Comparison of ENCODE assay signal across 13 cellular contexts in the genomic region with DNA sequence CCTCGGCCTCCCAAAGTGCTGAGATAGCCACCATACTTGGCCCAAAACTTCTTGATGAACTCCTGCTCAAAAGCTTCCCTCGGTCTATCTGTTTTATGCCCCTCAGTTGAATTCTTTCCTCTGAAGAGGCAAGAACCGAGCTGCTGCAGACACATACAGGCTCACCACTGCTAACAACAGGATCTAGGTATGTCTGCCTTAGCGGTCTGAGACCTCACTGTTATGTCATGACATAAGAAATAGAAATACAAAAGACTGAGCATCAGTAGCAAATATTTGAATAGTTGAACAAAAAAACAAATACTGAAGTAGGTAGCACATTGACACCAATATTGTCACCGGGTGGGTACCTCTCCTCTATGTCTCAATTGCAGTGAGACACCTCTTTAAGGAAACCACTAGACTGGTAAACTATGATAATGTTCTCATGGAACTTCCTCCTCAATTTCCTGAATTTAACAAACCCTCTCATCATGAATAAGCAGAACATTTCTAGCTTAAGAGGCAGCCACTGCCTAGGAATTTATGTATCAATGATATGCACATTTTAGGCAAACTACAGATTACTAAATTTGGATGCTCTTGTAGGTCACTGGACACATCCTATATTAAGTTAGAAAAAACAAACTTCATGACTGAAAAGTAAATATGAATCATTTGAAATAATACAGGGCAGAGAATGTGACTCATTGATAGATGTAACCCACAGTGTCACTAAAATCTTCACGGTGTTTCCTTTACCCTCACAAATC. TPM values are rescaled to one million over a fixed set of nuclear protein-coding genes. Genes with fewer than 3 reads are reported as not detected.
DNase-seq lines count a peak whose midpoint lies in the region; ATAC-seq, FAIRE-seq and TF ChIP-seq lines count a peak whose summit lies in the region.
"Had no signal": no experiment of that assay in that cellular context is flagged by ENCODE, and none has a peak within 500 bp of the region (broad histone marks: within the 10 kb centered on the region; RNA-seq: fewer than 3 reads in every experiment).

No MANE protein-coding gene starts in this region.

- DNase-seq in MCF 10A (ENCODE audit: unreplicated experiment) (peak; percentile 18), breast epithelium (ENCODE audit: low spot score in 2 of 2) (no peak), RWPE2 (ENCODE audit: low spot score) (no peak), epithelial cell of esophagus (ENCODE audit: low read depth) (peak; percentile 31), upper lobe of left lung (no peak), mesenchymal stem cell (no peak), small intestine (no peak), COR-L47 (lab: John Stamatoyannopoulos, UW) (no peak)
- DNase-seq: amygdala, esophagus squamous epithelium, left lung, NCI-H2171 treated with DMSO at 0.1 percent for 48 hours had no signal

- H4K91ac ChIP-seq in mesenchymal stem cell (ENCODE audit: low read length), result no peak overlapping the region

- H3K4me3 Mint-ChIP-seq in MCF 10A (ENCODE audit: unreplicated experiment), result no peak overlapping the region

- no peak for TF ChIP-seq CTCF in MCF 10A (IDR thresholded peaks at IDR 0.05; ENCODE audit: unreplicated experiment)
- TF ChIP-seq CTCF in breast epithelium (IDR thresholded peaks at IDR 0.05), result no peak
- no peak for TF ChIP-seq CTCF in RWPE2 (IDR thresholded peaks at IDR 0.05; ENCODE audit: poor library complexity, severe bottlenecking)
- TF ChIP-seq CTCF in epithelial cell of esophagus (IDR thresholded peaks at IDR 0.05; ENCODE audit: insufficient read depth, low read depth, low read length, missing control alignments), result no peak
- TF ChIP-seq CTCF in upper lobe of left lung (IDR thresholded peaks at IDR 0.05), result no peak

- H3K9me3 ChIP-seq in breast epithelium (no peaks in the 10 kb centered on the region), RWPE2 (ENCODE audit: severe bottlenecking) (no peaks in the 10 kb centered on the region), upper lobe of left lung (no peaks in the 10 kb centered on the region), mesenchymal stem cell (ENCODE audit: control insufficient read depth, low read length) (no peaks in the 10 kb centered on the region), small intestine (ENCODE audit: control insufficient read depth, low read depth) (no peaks in the 10 kb centered on the region)
- H3K9me3 ChIP-seq: esophagus squamous epithelium, left lung had no signal

- no peaks in the 10 kb centered on the region for H3K27me3 Mint-ChIP-seq in MCF 10A (ENCODE audit: insufficient read depth, unreplicated experiment)

- no peak overlapping the region for H3K4ac ChIP-seq in mesenchymal stem cell (ENCODE audit: low read depth in 1 of 2, low read length in 2 of 2)

- no TSS peak for BruUV-seq in MCF 10A (replicated peaks; lab: Mats Ljungman, UMichigan)

- H3K36me3 ChIP-seq in breast epithelium (no peaks in the 10 kb centered on the region), RWPE2 (ENCODE audit: low read depth) (no peaks in the 10 kb centered on the region), upper lobe of left lung (no peaks in the 10 kb centered on the region), mesenchymal stem cell (ENCODE audit: control insufficient read depth in 1 of 2, insufficient read depth in 2 of 2, low read depth in 1 of 2, low read length in 2 of 2) (no peaks in the 10 kb centered on the region), small intestine (ENCODE audit: control insufficient read depth in 2 of 2, insufficient read depth in 2 of 2, low read length in 2 of 2) (no peaks in the 10 kb centered on the region)
- H3K36me3 ChIP-seq: esophagus squamous epithelium, left lung had no signal

- no peak overlapping the region for H3K23ac ChIP-seq in mesenchymal stem cell (ENCODE audit: low read length in 2 of 2)

- H3K4me1 Mint-ChIP-seq in MCF 10A (ENCODE audit: insufficient read depth, unreplicated experiment), result peaks cover 20% of the 10 kb centered on the region

- no peak overlapping the region for H3K27ac Mint-ChIP-seq in MCF 10A (ENCODE audit: low read depth, unreplicated experiment)

- H3K4me1 ChIP-seq in breast epithelium, result no peaks in the 10 kb centered on the region
- peaks cover 6% of the 10 kb centered on the region for H3K4me1 ChIP-seq in RWPE2 (ENCODE audit: insufficient read depth, poor library complexity, severe bottlenecking)
- H3K4me1 ChIP-seq in upper lobe of left lung, result no peaks in the 10 kb centered on the region
- H3K4me1 ChIP-seq in mesenchymal stem cell (ENCODE audit: control insufficient read depth, insufficient read depth, low read depth, low read length), result no peaks in the 10 kb centered on the region
- no peaks in the 10 kb centered on the region for H3K4me1 ChIP-seq in small intestine (ENCODE audit: control insufficient read depth in 2 of 2, insufficient read depth in 1 of 2, low read depth in 1 of 2, low read length in 1 of 2)
- H3K4me1 ChIP-seq: esophagus squamous epithelium had no signal

- no peak overlapping the region for H2AFZ ChIP-seq in mesenchymal stem cell (ENCODE audit: low read depth, low read length)

- H3K18ac ChIP-seq in mesenchymal stem cell (ENCODE audit: low read depth in 1 of 2, low read length in 2 of 2), result no peak overlapping the region

- no peaks in the 10 kb centered on the region for H3K36me3 Mint-ChIP-seq in MCF 10A (ENCODE audit: insufficient read depth, unreplicated experiment)

- H2BK120ac ChIP-seq in mesenchymal stem cell (ENCODE audit: low read depth, low read length), result no peak overlapping the region

- H3K79me1 ChIP-seq in mesenchymal stem cell (replicated peaks; ENCODE audit: low read length, poor library complexity, severe bottlenecking), result no peaks in the 10 kb centered on the region

- no peak overlapping the region for H3K14ac ChIP-seq in mesenchymal stem cell (ENCODE audit: low read length in 2 of 2)

- no peak overlapping the region for H2BK15ac ChIP-seq in mesenchymal stem cell (ENCODE audit: low read depth, poor library complexity, severe bottlenecking)

- no peak for TF ChIP-seq EP300 in upper lobe of left lung (IDR thresholded peaks at IDR 0.05)

- H2AK5ac ChIP-seq in mesenchymal stem cell (ENCODE audit: low read length, severe bottlenecking), result no peak overlapping the region

- H4K8ac ChIP-seq in mesenchymal stem cell (ENCODE audit: low read length), result no peak overlapping the region

- peak; percentile 79 for ATAC-seq in RWPE2 (ENCODE audit: low read depth)
- no peak for ATAC-seq in upper lobe of left lung (ENCODE audit: low FRiP score in 2 of 2)
- ATAC-seq: left lung, sciatic nerve had no signal

- no peak overlapping the region for H3K27ac ChIP-seq in breast epithelium
- H3K27ac ChIP-seq in RWPE2 (ENCODE audit: poor library complexity, severe bottlenecking), result peak overlapping the region; percentile 27
- H3K27ac ChIP-seq in upper lobe of left lung, result peak overlapping the region in 3 of 4 donors; percentile 49 to 78 (median 50)
- H3K27ac ChIP-seq in mesenchymal stem cell (ENCODE audit: low read length, poor library complexity, severe bottlenecking), result no peak overlapping the region
- H3K27ac ChIP-seq in small intestine (ENCODE audit: low read depth in 1 of 2, low read length in 1 of 2), result no peak overlapping the region
- H3K27ac ChIP-seq: esophagus squamous epithelium had no signal

- CTCF ChIA-PET in MCF 10A (lab: Yijun Ruan, JAX), result no interaction called here

- H2BK12ac ChIP-seq in mesenchymal stem cell (ENCODE audit: low read length in 2 of 2), result no peak overlapping the region

- no peak overlapping the region for H3K9ac ChIP-seq in mesenchymal stem cell (ENCODE audit: low read length)

- no peak overlapping the region for H3K4me2 ChIP-seq in mesenchymal stem cell (ENCODE audit: low read length, poor library complexity, severe bottlenecking)

- no peaks in the 10 kb centered on the region for H3K9me3 Mint-ChIP-seq in MCF 10A (ENCODE audit: unreplicated experiment)

- H3K4me3 ChIP-seq in breast epithelium, result no peak overlapping the region
- no peak overlapping the region for H3K4me3 ChIP-seq in RWPE2 (ENCODE audit: severe bottlenecking)
- H3K4me3 ChIP-seq in epithelial cell of esophagus (ENCODE audit: low read length), result no peak overlapping the region
- no peak overlapping the region for H3K4me3 ChIP-seq in upper lobe of left lung
- no peak overlapping the region for H3K4me3 ChIP-seq in mesenchymal stem cell (ENCODE audit: insufficient read depth in 1 of 2, low read depth in 1 of 2, low read length in 2 of 2)
- H3K4me3 ChIP-seq in small intestine (ENCODE audit: low read depth in 1 of 2, low read length in 2 of 2), result no peak overlapping the region
- H3K4me3 ChIP-seq: esophagus squamous epithelium, left lung had no signal

- 74 to 77% methylated on average over 6 of the region's 6 CpGs for WGBS in upper lobe of left lung, 2 donors
- WGBS in mesenchymal stem cell, result 85% methylated on average over 5 of the region's 6 CpGs
- 82 to 90% (median 85%) methylated on average over 6 of the region's 6 CpGs for WGBS in small intestine, 3 donors

- H3K27me3 ChIP-seq in breast epithelium (no peaks in the 10 kb centered on the region), RWPE2 (ENCODE audit: insufficient read depth, poor library complexity, severe bottlenecking) (no peaks in the 10 kb centered on the region), upper lobe of left lung (no peaks in the 10 kb centered on the region), mesenchymal stem cell (ENCODE audit: control insufficient read depth in 1 of 2, insufficient read depth in 1 of 2, low read length in 2 of 2) (no peaks in the 10 kb centered on the region), small intestine (ENCODE audit: control insufficient read depth in 2 of 2, insufficient read depth in 2 of 2, low read length in 2 of 2) (no peaks in the 10 kb centered on the region)
- H3K27me3 ChIP-seq: esophagus squamous epithelium, left lung had no signal

- H2BK5ac ChIP-seq in mesenchymal stem cell (ENCODE audit: low read depth, low read length, poor library complexity, severe bottlenecking), result no peak overlapping the region

- intact Hi-C loops in MCF 10A (cut with micrococcal nuclease) (no loop called here), breast epithelium (cut with DNase I; ENCODE audit: low total_unique reads) (no loop called here)

- TF ChIP-seq POLR2A in breast epithelium (IDR thresholded peaks at IDR 0.05) (no peak), upper lobe of left lung (IDR thresholded peaks at IDR 0.05) (no peak)

- no peak for FAIRE-seq in small intestine (lab: Jason Lieb, UNC)

- POLR2A ChIA-PET in MCF 10A (lab: Yijun Ruan, JAX), result no interaction called here

RNA-seq across cellular contexts. Expression of gene STXBP5, which starts 9.4 kb away (rescaled TPM):
- total RNA-seq in MCF 10A (2022) (36.9 and 38.5 TPM in 2 replicates), breast epithelium (10 to 100 TPM; 21.3 to 43.6 (median 26.9) TPM), upper lobe of left lung (10 to 100 TPM; 10.5 to 26.5 (median 15.7) TPM)
- 10.6 TPM for polyA plus RNA-seq in mesenchymal stem cell (2013, experiment 1 of 2)
- polyA plus RNA-seq in mesenchymal stem cell (2013, experiment 2 of 2), result 10.0 TPM
- 10 to 100 TPM; 10.8 to 25.0 (median 11.1) TPM for polyA plus RNA-seq in small intestine

Comparison
In these comparisons a context has a peak if more than half of its experiments do, and no peak if none do; other contexts are left out.
1. DNase-seq: peak in MCF 10A (single experiment) and epithelial cell of esophagus (single experiment); none in breast epithelium (0 of 2), RWPE2 (single experiment), upper lobe of left lung (0 of 2), mesenchymal stem cell (single experiment), small intestine (single experiment) and COR-L47 (single experiment).
2. H3K27ac ChIP-seq: peak in RWPE2 (single experiment) and upper lobe of left lung (3 of 4); none in breast epithelium (0 of 2), mesenchymal stem cell (single experiment) and small intestine (0 of 2).